Comparison of ENCODE assay signal across 8 cellular contexts in genomic region chr3:127547761-127548605, GRCh38. TPM values are rescaled to one million over a fixed set of nuclear protein-coding genes. Genes with fewer than 3 reads are reported as not detected.
DNase-seq lines count a peak whose midpoint lies in the region; ATAC-seq and TF ChIP-seq lines count a peak whose summit lies in the region.

No MANE protein-coding gene starts in this region.

- ATAC-seq in GM18909 (IDR thresholded peaks at IDR 0.05; ENCODE audit: poor library complexity, unreplicated experiment): peak; percentile 74
- ATAC-seq in thoracic aorta (ENCODE audit: insufficient number of reproducible peaks, low FRiP score, low read depth): peak; percentile 51

- TF ChIP-seq RAD21 in SK-N-SH (IDR thresholded peaks at IDR 0.05; ENCODE audit: low read length): peak; percentile 63

- TF ChIP-seq EP300 in SK-N-SH (IDR thresholded peaks at IDR 0.05; ENCODE audit: borderline replicate concordance in 1 of 2, low read depth in 1 of 2, low read length in 1 of 2) (no peak), ovary (IDR thresholded peaks at IDR 0.05) (no peak)

- H3K36me3 Mint-ChIP-seq in activated naive CD4-positive, alpha-beta T cell treated with anti-CD3 and anti-CD28 coated beads, Interleukin-2, amount 50 U/mL, for 24 hours: no peaks in the 10 kb centered on the region
- H3K36me3 Mint-ChIP-seq in glutamatergic neuron (ENCODE audit: unreplicated experiment): no peaks in the 10 kb centered on the region

- H3K4me1 Mint-ChIP-seq in activated naive CD4-positive, alpha-beta T cell treated with anti-CD3 and anti-CD28 coated beads, Interleukin-2, amount 50 U/mL, for 24 hours: peaks cover 11% of the 10 kb centered on the region
- H3K4me1 Mint-ChIP-seq in glutamatergic neuron (ENCODE audit: low read depth, unreplicated experiment): peaks cover 54% of the 10 kb centered on the region

- no peaks in the 10 kb centered on the region for H3F3A ChIP-seq in SK-N-SH (replicated peaks; ENCODE audit: insufficient read depth)

- H3K27ac ChIP-seq in Karpas-422 (ENCODE audit: low read length) (no peak overlapping the region), SK-N-SH (ENCODE audit: low read depth in 2 of 2, low read length in 1 of 2) (peak overlapping the region in 1 of 2 experiments; percentile 74; a peak in 1 of 4 replicates), ovary (peak overlapping the region in 1 of 2 donors; percentile 65), thoracic aorta (peak overlapping the region in 1 of 2 donors; percentile 20)

- H3K27me3 Mint-ChIP-seq in activated naive CD4-positive, alpha-beta T cell treated with anti-CD3 and anti-CD28 coated beads, Interleukin-2, amount 50 U/mL, for 24 hours: peaks cover 1% of the 10 kb centered on the region
- peaks cover 20% of the 10 kb centered on the region for H3K27me3 Mint-ChIP-seq in glutamatergic neuron (ENCODE audit: unreplicated experiment)

- H2AFZ ChIP-seq in Karpas-422 (ENCODE audit: low read length) (no peak overlapping the region; the same call in 1 of the 2 replicates), SK-N-SH (ENCODE audit: low read depth) (peak overlapping the region; percentile 91)

- 17% methylated on average over 21 of the region's 42 CpGs for WGBS in SK-N-SH (ENCODE audit: low lambda C conversion rate)
- 4 to 7% (median 6%) methylated on average over 26 to 42 of the region's 42 CpGs for WGBS in ovary, 3 donors

- no peaks in the 10 kb centered on the region for H3K36me3 ChIP-seq in Karpas-422 (ENCODE audit: insufficient read depth, low read length)
- H3K36me3 ChIP-seq in SK-N-SH (replicated peaks in 1 of 2; ENCODE audit: control insufficient read depth in 1 of 2, insufficient read depth in 2 of 2, low read length in 1 of 2): no peaks in the 10 kb centered on the region
- H3K36me3 ChIP-seq in ovary: no peaks in the 10 kb centered on the region
- no peaks in the 10 kb centered on the region for H3K36me3 ChIP-seq in thoracic aorta

- CTCF ChIA-PET in AG04449 (lab: Yijun Ruan, JAX): interaction anchor here (0.6 to 7.2 kb wide), 29 partner anchors 8 to 1414 kb away, joined by 3 to 113 read pairs (median 4); partner anchors contain the start of genes CHST13 and PLXNA1
- CTCF ChIA-PET in SK-N-SH (lab: Yijun Ruan, JAX): interaction anchor here (0.6 to 7.5 kb wide), 59 partner anchors 8 to 1414 kb away, joined by 3 to 72 read pairs (median 3); partner anchors contain the start of genes CHST13, PLXNA1 and UROC1

- intact Hi-C loops in ovary (cut with DNase I): loop anchor here in 2 of 4 donors (5.0 to 10.0 kb wide), 5 partner anchors 91 to 1023 kb away; partner anchors contain the start of gene CHST13 (in 2 of the 2)

- no peaks in the 10 kb centered on the region for H3K9me3 Mint-ChIP-seq in activated naive CD4-positive, alpha-beta T cell treated with anti-CD3 and anti-CD28 coated beads, Interleukin-2, amount 50 U/mL, for 24 hours
- peaks cover 15% of the 10 kb centered on the region for H3K9me3 Mint-ChIP-seq in glutamatergic neuron (ENCODE audit: unreplicated experiment)

- H3K4me3 ChIP-seq in AG04449 (ENCODE audit: low read depth, low read length) (peak overlapping the region; percentile 64), Karpas-422 (ENCODE audit: low read length) (peak overlapping the region; percentile 55; the same call in 1 of the 2 replicates), SK-N-SH (ENCODE audit: low read depth in 2 of 2, low read length in 1 of 2) (peak overlapping the region; percentile 61 to 65), ovary (peak overlapping the region; percentile 59), thoracic aorta (peak overlapping the region; percentile 78)

- no peaks in the 10 kb centered on the region for H3K27me3 ChIP-seq in Karpas-422 (ENCODE audit: low read length)
- no peaks in the 10 kb centered on the region for H3K27me3 ChIP-seq in SK-N-SH (ENCODE audit: insufficient read depth)
- H3K27me3 ChIP-seq in ovary: no peaks in the 10 kb centered on the region
- no peaks in the 10 kb centered on the region for H3K27me3 ChIP-seq in thoracic aorta (replicated peaks; ENCODE audit: insufficient read depth)

- peak overlapping the region; percentile 81 for H3K4me3 Mint-ChIP-seq in activated naive CD4-positive, alpha-beta T cell treated with anti-CD3 and anti-CD28 coated beads, Interleukin-2, amount 50 U/mL, for 24 hours
- H3K4me3 Mint-ChIP-seq in glutamatergic neuron (ENCODE audit: unreplicated experiment): peak overlapping the region; percentile 68

- H3K79me2 ChIP-seq in Karpas-422 (ENCODE audit: low read length) (no peaks in the 10 kb centered on the region), SK-N-SH (ENCODE audit: insufficient read depth) (no peaks in the 10 kb centered on the region)

- H3K9me2 ChIP-seq in Karpas-422 (replicated peaks; ENCODE audit: insufficient read depth, low read length): no peaks in the 10 kb centered on the region
- no peaks in the 10 kb centered on the region for H3K9me2 ChIP-seq in SK-N-SH

- peaks cover 5% of the 10 kb centered on the region for H3K4me1 ChIP-seq in Karpas-422 (ENCODE audit: low read length)
- peaks cover 0 to 45% of the 10 kb centered on the region in 2 experiments; a peak in 2 of 4 replicates for H3K4me1 ChIP-seq in SK-N-SH (ENCODE audit: control insufficient read depth in 1 of 2, insufficient read depth in 2 of 2, low read depth in 1 of 2, low read length in 1 of 2)
- H3K4me1 ChIP-seq in ovary (ENCODE audit: insufficient read depth): peaks cover 6% of the 10 kb centered on the region
- H3K4me1 ChIP-seq in thoracic aorta (ENCODE audit: control insufficient read depth in 1 of 2, low read depth in 2 of 2): peaks cover 4 to 16% of the 10 kb centered on the region in 2 donors

- H3K27ac Mint-ChIP-seq in activated naive CD4-positive, alpha-beta T cell treated with anti-CD3 and anti-CD28 coated beads, Interleukin-2, amount 50 U/mL, for 24 hours: peak overlapping the region; percentile 51
- peak overlapping the region; percentile 63 for H3K27ac Mint-ChIP-seq in glutamatergic neuron (ENCODE audit: unreplicated experiment)

- TF ChIP-seq POLR2A in ovary (IDR thresholded peaks at IDR 0.05): no peak

- peak overlapping the region; percentile 39 for H3K9ac ChIP-seq in Karpas-422 (ENCODE audit: low read length)
- 0 out of 2 replicates have a peak overlapping the region, but pooled peaks have one; percentile 39 for H3K9ac ChIP-seq in SK-N-SH

- POLR2A ChIA-PET in AG04449 (lab: Yijun Ruan, JAX) (interaction anchor here (0.6 kb wide), 1 partner anchor 255 kb away, joined by 6 read pairs; no protein-coding TSS in a partner anchor), SK-N-SH (lab: Yijun Ruan, JAX) (interaction anchor here (0.6 to 1.6 kb wide), 2 partner anchors 171 to 400 kb away, joined by 4 read pairs; no protein-coding TSS in a partner anchor)

- DNase-seq in AG04449 (ENCODE audit: low read depth, low spot score) (no peak), Karpas-422 (peak; percentile 87), SK-N-SH (peak; percentile 96), glutamatergic neuron (peak; percentile 93), ovary (peak; percentile 75 to 87 (median 84)), thoracic aorta (ENCODE audit: low spot score) (no peak)

- H4K20me1 ChIP-seq in Karpas-422 (ENCODE audit: insufficient read depth, low read depth, low read length) (no peaks in the 10 kb centered on the region), SK-N-SH (ENCODE audit: insufficient read depth) (no peaks in the 10 kb centered on the region)

- no peaks in the 10 kb centered on the region for H3K9me3 ChIP-seq in Karpas-422 (ENCODE audit: low read length)
- no peaks in the 10 kb centered on the region for H3K9me3 ChIP-seq in SK-N-SH
- H3K9me3 ChIP-seq in ovary: no peaks in the 10 kb centered on the region
- no peaks in the 10 kb centered on the region for H3K9me3 ChIP-seq in thoracic aorta

- H3K4me2 ChIP-seq in Karpas-422 (ENCODE audit: low read depth, low read length, poor library complexity, severe bottlenecking) (peak overlapping the region; percentile 52), SK-N-SH (peak overlapping the region; percentile 92)

- TF ChIP-seq CTCF in AG04449 (IDR thresholded peaks at IDR 0.05; ENCODE audit: insufficient read depth, low read length, missing control alignments) (peak; percentile 91), SK-N-SH (IDR thresholded peaks at IDR 0.05) (peak; percentile 63), glutamatergic neuron (IDR thresholded peaks at IDR 0.05; ENCODE audit: partially characterized antibody, unreplicated experiment) (peak; percentile 77), ovary (IDR thresholded peaks at IDR 0.05) (peak; percentile 46 to 68 (median 65)), thoracic aorta (IDR thresholded peaks at IDR 0.05) (peak; percentile 87)

TF ChIP-seq in SK-N-SH, 30 proteins besides CTCF, POLR2A, EP300 and RAD21 (continues in another document):
- no peak for TF ChIP-seq RFX5 (IDR thresholded peaks at IDR 0.05; ENCODE audit: low read length)
- no peak for TF ChIP-seq GABPA (IDR thresholded peaks at IDR 0.05; ENCODE audit: low read depth)
- no peak for TF ChIP-seq PBX3 (IDR thresholded peaks at IDR 0.05)
- no peak for TF ChIP-seq TAF1 (IDR thresholded peaks at IDR 0.05; ENCODE audit: borderline replicate concordance, low read depth, low read length)
- TF ChIP-seq FOXM1 (IDR thresholded peaks at IDR 0.05; ENCODE audit: low read depth): no peak
- TF ChIP-seq ELF1 (IDR thresholded peaks at IDR 0.05): no peak
- TF ChIP-seq TCF12 (IDR thresholded peaks at IDR 0.05): no peak

RNA-seq across cellular contexts. Expression of gene TPRA1, which starts 42.5 kb away (rescaled TPM):
- 34.7 and 36.9 TPM in 2 replicates for total RNA-seq in Karpas-422 (2014; rRNA removed; shearing (Covaris generic); ENCODE audit: low replicate concordance)
- 26.3 and 31.6 TPM in 2 replicates for polyA plus RNA-seq in SK-N-SH (2012; rRNA removed)
- 11.8 and 18.8 TPM in 2 replicates for polyA plus RNA-seq in SK-N-SH (2012; cell fraction: cytosol; rRNA removed)
- polyA plus RNA-seq in SK-N-SH (2012; cell fraction: nucleus; rRNA removed): 41.2 and 42.1 TPM in 2 replicates
- total RNA-seq in glutamatergic neuron (ENCODE audit: unreplicated experiment): 21.2 TPM
- total RNA-seq in ovary: 10 to 100 TPM; 31.5 to 40.3 (median 36.7) TPM
- 10 to 100 TPM in 1 of 2 donors, 1 to 10 TPM in 1; 6.4 to 35.2 TPM for polyA plus RNA-seq in ovary
- 10 to 100 TPM; 32.0 to 37.8 TPM for total RNA-seq in thoracic aorta

RNA-seq across cellular contexts. Expression of gene MCM2, which starts 50.2 kb away (rescaled TPM):
- total RNA-seq in Karpas-422 (2014; rRNA removed; shearing (Covaris generic); ENCODE audit: low replicate concordance): 43.7 and 79.2 TPM in 2 replicates
- polyA plus RNA-seq in SK-N-SH (2012; rRNA removed) (39.8 and 56.9 TPM in 2 replicates), ovary (1 to 10 TPM; 3.4 to 6.1 TPM)
- 18.6 and 29.9 TPM in 2 replicates for polyA plus RNA-seq in SK-N-SH (2012; cell fraction: cytosol; rRNA removed)
- polyA plus RNA-seq in SK-N-SH (2012; cell fraction: nucleus; rRNA removed): 36.3 and 41.6 TPM in 2 replicates
- total RNA-seq in glutamatergic neuron (ENCODE audit: unreplicated experiment) (21.3 TPM), ovary (10 to 100 TPM in 2 of 7 donors, 1 to 10 TPM in 5; 3.6 to 11.8 (median 7.1) TPM), thoracic aorta (1 to 10 TPM; 4.5 to 5.4 TPM)

Comparison
In these comparisons a context has a peak if more than half of its experiments do, and no peak if none do; other contexts are left out.
1. DNase-seq: peak in Karpas-422 (single experiment), SK-N-SH (single experiment), glutamatergic neuron (single experiment) and ovary (5 of 5); none in AG04449 (single experiment) and thoracic aorta (single experiment).
2. Peak in every context shown above with its lines, with median percentiles within 50 percentile points of each other: H3K4me3 ChIP-seq and CTCF ChIP-seq.